10 cellular contexts compared by ENCODE assay signal in genomic region chr17:15185625-15185991, GRCh38.
DNase-seq lines count a peak whose midpoint lies in the region; TF ChIP-seq lines count a peak whose summit lies in the region.
"Had no signal": no experiment of that assay in that cellular context is flagged by ENCODE, and none has a peak within 500 bp of the region (broad histone marks: within the 10 kb centered on the region; RNA-seq: fewer than 3 reads in every experiment).

No MANE protein-coding gene starts in this region.

- H3K27me3 Mint-ChIP-seq in brain, result peaks cover 4% of the 10 kb centered on the region
- H3K27me3 Mint-ChIP-seq: activated B cell treated with CpG ODN at 0.5 μM for 24 hours had no signal

- H3K9me2 ChIP-seq in hepatocyte (replicated peaks; ENCODE audit: insufficient read depth), result no peaks in the 10 kb centered on the region

- no peak overlapping the region for H3K4me3 ChIP-seq in hepatocyte
- no peak overlapping the region for H3K4me3 ChIP-seq in transverse colon

- no peaks in the 10 kb centered on the region for H3K79me2 ChIP-seq in hepatocyte

- no peaks in the 10 kb centered on the region for H3K9me3 ChIP-seq in hepatocyte (ENCODE audit: low read depth)
- H3K9me3 ChIP-seq in transverse colon, result no peaks in the 10 kb centered on the region

- H4K20me1 ChIP-seq in hepatocyte (ENCODE audit: insufficient read depth, poor library complexity, severe bottlenecking), result no peaks in the 10 kb centered on the region

- peaks cover 0 to 4% (median 3%) of the 10 kb centered on the region in 5 experiments for H3K9me3 Mint-ChIP-seq in brain
- H3K9me3 Mint-ChIP-seq: activated B cell treated with CpG ODN at 0.5 μM for 24 hours had no signal

- H3K27me3 ChIP-seq in hepatocyte (no peaks in the 10 kb centered on the region), transverse colon (no peaks in the 10 kb centered on the region)

- H2AFZ ChIP-seq in hepatocyte, result no peak overlapping the region

- in situ Hi-C loops in transverse colon (cut with MboI; ENCODE audit: low pct_ligation_motif_present in 1 of 4, low pct_unique_long_range_greater_than_20kb in 1 of 4, low sequenced_read_pairs in 3 of 4), result no loop called here

- WGBS in hepatocyte (ENCODE audit: low lambda C conversion rate, missing lambda C conversion rate), result 30% methylated on average over 4 of the region's 4 CpGs
- WGBS in transverse colon (ENCODE audit: low coverage in 1 of 2), 2 donors, result 33 to 52% methylated on average over 4 of the region's 4 CpGs

- TF ChIP-seq POLR2A in transverse colon (IDR thresholded peaks at IDR 0.05), result no peak

- peak; percentile 2 for DNase-seq in SKM-1 treated with dmso at 0.1 percent for 144 hours (lab: John Stamatoyannopoulos, UW; ENCODE audit: unreplicated experiment)
- no peak for DNase-seq in SKM-1 (lab: John Stamatoyannopoulos, UW; ENCODE audit: unreplicated experiment)
- DNase-seq in hepatocyte (ENCODE audit: low spot score), result peak; percentile 58
- DNase-seq in transverse colon, result peak; percentile 14
- DNase-seq in SHP77 treated with DMSO at 0.1 percent for 48 hours (lab: John Stamatoyannopoulos, UW), result no peak
- DNase-seq in stimulated activated CD4-positive, alpha-beta T cell treated with anti-CD3 and anti-CD28 coated beads, Interleukin-2, amount 100 ng/mL, for 24 hours, result no peak
- DNase-seq in NCI-H446 (lab: John Stamatoyannopoulos, UW), result no peak
- DNase-seq: activated B cell treated with CpG ODN at 0.5 μM for 24 hours had no signal

- no peaks in the 10 kb centered on the region for H3K36me3 Mint-ChIP-seq in brain

- H3K27ac ChIP-seq in hepatocyte (peak overlapping the region; percentile 63), transverse colon (no peak overlapping the region)
- H3K27ac ChIP-seq: epithelial cell of prostate had no signal

- TF ChIP-seq CTCF in brain (conservative IDR thresholded peaks at IDR 0.05) (no peak), hepatocyte (IDR thresholded peaks at IDR 0.05; ENCODE audit: poor library complexity) (no peak), transverse colon (IDR thresholded peaks at IDR 0.05) (no peak)

- H3K4me1 Mint-ChIP-seq in brain, result peaks cover 18% of the 10 kb centered on the region
- H3K4me1 Mint-ChIP-seq: activated B cell treated with CpG ODN at 0.5 μM for 24 hours had no signal

- intact Hi-C loops in transverse colon (cut with DNase I; ENCODE audit: low total_unique reads), result no loop called here

- peak overlapping the region; percentile 15 for H3K4me2 ChIP-seq in hepatocyte

- H3K36me3 ChIP-seq in hepatocyte (replicated peaks; ENCODE audit: insufficient read depth, low read depth), result no peaks in the 10 kb centered on the region
- H3K36me3 ChIP-seq in transverse colon, result no peaks in the 10 kb centered on the region

- no peak overlapping the region for H3K4me3 Mint-ChIP-seq in brain
- H3K4me3 Mint-ChIP-seq: activated B cell treated with CpG ODN at 0.5 μM for 24 hours had no signal

- H3K4me1 ChIP-seq in hepatocyte (ENCODE audit: insufficient read depth), result no peaks in the 10 kb centered on the region
- no peaks in the 10 kb centered on the region for H3K4me1 ChIP-seq in transverse colon

- peak overlapping the region in 3 of 5 experiments; percentile 36 to 72 (median 70) for H3K27ac Mint-ChIP-seq in brain
- H3K27ac Mint-ChIP-seq: activated B cell treated with CpG ODN at 0.5 μM for 24 hours had no signal

- TF ChIP-seq EP300 in transverse colon (IDR thresholded peaks at IDR 0.05; ENCODE audit: low read depth), result no peak

Comparison
In these comparisons a context has a peak if more than half of its experiments do, and no peak if none do; other contexts are left out.
1. DNase-seq: peak in SKM-1 treated with dmso at 0.1 percent for 144 hours (single experiment), hepatocyte (single experiment) and transverse colon (single experiment); none in SKM-1 (single experiment), SHP77 treated with DMSO at 0.1 percent for 48 hours (single experiment), stimulated activated CD4-positive, alpha-beta T cell treated with anti-CD3 and anti-CD28 coated beads, Interleukin-2, amount 100 ng/mL, for 24 hours (0 of 2) and NCI-H446 (0 of 2).